In the genomic region with DNA sequence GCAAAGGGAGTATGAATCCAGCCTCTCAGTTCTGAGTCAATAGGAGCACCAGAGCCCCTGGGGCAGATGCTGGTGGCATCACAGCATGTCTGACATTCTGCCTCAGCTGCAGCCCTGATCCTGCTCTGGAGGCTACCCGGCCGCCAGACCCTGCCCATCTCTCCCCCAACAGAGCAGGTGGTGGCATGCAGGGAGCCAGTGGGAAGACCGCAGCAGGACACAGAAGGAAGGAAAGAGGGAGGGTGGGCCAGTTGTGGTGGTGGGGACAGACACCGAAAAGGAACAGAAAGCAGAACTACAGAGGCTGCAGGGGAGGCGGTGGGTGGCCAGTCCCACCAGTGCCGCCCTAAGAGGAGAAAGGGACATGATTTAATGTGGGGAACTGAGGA, we compare ENCODE assay signal across 23 cellular contexts. TPM values are rescaled to one million over a fixed set of nuclear protein-coding genes. Genes with fewer than 3 reads are reported as not detected.
DNase-seq lines count a peak whose midpoint lies in the region; ATAC-seq, FAIRE-seq and TF ChIP-seq lines count a peak whose summit lies in the region.
"Had no signal": no experiment of that assay in that cellular context is flagged by ENCODE, and none has a peak within 500 bp of the region (broad histone marks: within the 10 kb centered on the region; RNA-seq: fewer than 3 reads in every experiment).

No MANE protein-coding gene starts in this region.

- TF ChIP-seq EP300 in HepG2 (IDR thresholded peaks at IDR 0.05; ENCODE audit: low read depth in 2 of 2, low read length in 2 of 2) (no peak), HepG2 (CRISPR knock-in tag; IDR thresholded peaks at IDR 0.05; ENCODE audit: borderline replicate concordance) (no peak)

- no peak for DNase-seq in right lobe of liver
- DNase-seq in HepG2 (ENCODE audit: low spot score): no peak
- DNase-seq in NOMO-1 treated with dmso at 0.1 percent for 144 hours (lab: John Stamatoyannopoulos, UW; ENCODE audit: unreplicated experiment): peak; percentile 34
- peak; percentile 17 for DNase-seq in islet precursor cell
- no peak for DNase-seq in stimulated activated naive B cell treated with anti-CD40 and anti-IgM and Interleukin-4, amounts not matched to agents 10 μg/mL and 1 μg/mL and 100 μg/mL, for 72 hours
- DNase-seq in coronary artery (ENCODE audit: low spot score): no peak
- DNase-seq: activated CD4-positive, alpha-beta memory T cell treated with anti-CD3 and anti-CD28 coated beads for 36 hours; activated naive CD4-positive, alpha-beta T cell; aorta; CD4-positive, alpha-beta T cell; DMS153; effector memory CD8-positive, alpha-beta T cell; mammary epithelial cell; NCI-H1417; NCI-H524; OCI-M1; SHP77 treated with DMSO at 0.1 percent for 48 hours; T-helper 1 cell had no signal

- CTCF ChIA-PET in HepG2 (lab: Yijun Ruan, JAX; ENCODE audit: low intra/inter-chr PET ratio, low total read pairs): no interaction called here

- H3K36me3 ChIP-seq in right lobe of liver (peaks cover 0 to 10% (median 1%) of the 10 kb centered on the region in 4 donors), HepG2 (replicated peaks in 1 of 2; ENCODE audit: control insufficient read depth in 1 of 2, insufficient read depth in 2 of 2, low read length in 2 of 2) (no peaks in the 10 kb centered on the region)
- H3K36me3 ChIP-seq: prostate gland had no signal

- WGBS in right lobe of liver (ENCODE audit: insufficient coverage, low coverage, low lambda C conversion rate, missing lambda C conversion rate): 68% methylated on average over 6 of the region's 6 CpGs
- 71% methylated on average over 6 of the region's 6 CpGs for WGBS in HepG2 (ENCODE audit: low lambda C conversion rate)

- H3K79me2 ChIP-seq in HepG2 (ENCODE audit: insufficient read depth, low read length): no peaks in the 10 kb centered on the region

- H3K27me3 Mint-ChIP-seq in stimulated activated naive B cell treated with anti-CD40 and anti-IgM and Interleukin-4, amounts not matched to agents 10 μg/mL and 1 μg/mL and 100 μg/mL, for 72 hours: no peaks in the 10 kb centered on the region
- H3K27me3 Mint-ChIP-seq: activated CD4-positive, alpha-beta memory T cell treated with anti-CD3 and anti-CD28 coated beads for 36 hours; CD4-positive, alpha-beta T cell had no signal

- no peaks in the 10 kb centered on the region for H3K9me3 Mint-ChIP-seq in stimulated activated naive B cell treated with anti-CD40 and anti-IgM and Interleukin-4, amounts not matched to agents 10 μg/mL and 1 μg/mL and 100 μg/mL, for 72 hours
- H3K9me3 Mint-ChIP-seq: activated CD4-positive, alpha-beta memory T cell treated with anti-CD3 and anti-CD28 coated beads for 36 hours; CD4-positive, alpha-beta T cell; effector memory CD8-positive, alpha-beta T cell; nephron progenitor cell had no signal

- H4K20me1 ChIP-seq in HepG2 (ENCODE audit: insufficient read depth, low read length): no peaks in the 10 kb centered on the region

- TF ChIP-seq CTCF in right lobe of liver (IDR thresholded peaks at IDR 0.05) (no peak), HepG2 (CRISPR knock-in tag; IDR thresholded peaks at IDR 0.05) (no peak), coronary artery (IDR thresholded peaks at IDR 0.05) (no peak)

- peak overlapping the region; percentile 58 to 75 for H3K4me3 Mint-ChIP-seq in stimulated activated naive B cell treated with anti-CD40 and anti-IgM and Interleukin-4, amounts not matched to agents 10 μg/mL and 1 μg/mL and 100 μg/mL, for 72 hours
- H3K4me3 Mint-ChIP-seq: activated CD4-positive, alpha-beta memory T cell treated with anti-CD3 and anti-CD28 coated beads for 36 hours; CD4-positive, alpha-beta T cell; effector memory CD8-positive, alpha-beta T cell; nephron progenitor cell had no signal

- in situ Hi-C loops in HepG2 (cut with HindIII; ENCODE audit: extremely low pct_ligation_motif_present, low pct_unique_long_range_greater_than_20kb): no loop called here

- TF ChIP-seq POLR2A in right lobe of liver (IDR thresholded peaks at IDR 0.05) (no peak), HepG2 (IDR thresholded peaks at IDR 0.05; ENCODE audit: insufficient read depth in 1 of 2, low read depth in 2 of 2, low read length in 2 of 2) (no peak)

- intact Hi-C loops in right lobe of liver (cut with DNase I): no loop called here
- intact Hi-C loops in HepG2 (cut with micrococcal nuclease; ENCODE audit: unreplicated experiment): no loop called here

- POLR2A ChIA-PET in HepG2 (lab: Yijun Ruan, JAX): no interaction called here

- peaks cover 66 to 99% of the 10 kb centered on the region in 2 donors for H3K4me1 Mint-ChIP-seq in stimulated activated naive B cell treated with anti-CD40 and anti-IgM and Interleukin-4, amounts not matched to agents 10 μg/mL and 1 μg/mL and 100 μg/mL, for 72 hours

- no peaks in the 10 kb centered on the region for H3K9me3 ChIP-seq in right lobe of liver
- no peaks in the 10 kb centered on the region for H3K9me3 ChIP-seq in HepG2 (ENCODE audit: low read length)
- H3K9me3 ChIP-seq: prostate gland had no signal

- H2AFZ ChIP-seq in HepG2 (ENCODE audit: low read length): no peak overlapping the region

- peak overlapping the region in 1 of 3 donors; percentile 63 for H3K27ac ChIP-seq in right lobe of liver
- H3K27ac ChIP-seq in HepG2 (ENCODE audit: extremely low read length, insufficient read depth, low read length): no peak overlapping the region
- H3K27ac ChIP-seq in coronary artery: no peak overlapping the region
- H3K27ac ChIP-seq: KMS-11, prostate gland had no signal

- H3K9ac ChIP-seq in HepG2 (ENCODE audit: insufficient read depth, low read depth, low read length): no peak overlapping the region
- H3K9ac ChIP-seq: KMS-11 had no signal

- peaks cover 0 to 17% (median 4%) of the 10 kb centered on the region in 4 donors for H3K4me1 ChIP-seq in right lobe of liver
- H3K4me1 ChIP-seq in HepG2 (ENCODE audit: insufficient read depth, low read length): 0 out of 2 replicates have a peak, but pooled peaks cover 9% of the 10 kb centered on the region
- H3K4me1 ChIP-seq: prostate gland had no signal

- no peak overlapping the region for H3K4me2 ChIP-seq in HepG2 (ENCODE audit: low read depth, low read length)
- H3K4me2 ChIP-seq: KMS-11 had no signal

- ATAC-seq in right lobe of liver (peak in 3 of 4 donors; percentile 3 to 14 (median 11)), HepG2 (no peak; the same call in 2 of the 3 replicates), HG03378 (IDR thresholded peaks at IDR 0.05; ENCODE audit: unreplicated experiment) (no peak), GM19467 (IDR thresholded peaks at IDR 0.05; ENCODE audit: unreplicated experiment) (no peak)
- peak; percentile 67 to 73 for ATAC-seq in stimulated activated naive B cell treated with anti-CD40 and anti-IgM and Interleukin-4, amounts not matched to agents 10 μg/mL and 1 μg/mL and 100 μg/mL, for 72 hours (replicated peaks)
- ATAC-seq: effector memory CD8-positive, alpha-beta T cell had no signal

- H3K4me3 ChIP-seq in right lobe of liver (no peak overlapping the region), HepG2 (replicated peaks in 1 of 3; ENCODE audit: insufficient read depth in 1 of 3, low read depth in 2 of 3, low read length in 3 of 3) (no peak overlapping the region), coronary artery (no peak overlapping the region)
- H3K4me3 ChIP-seq: prostate gland had no signal

- TF ChIP-seq RAD21 in HepG2 (CRISPR knock-in tag; IDR thresholded peaks at IDR 0.05): no peak

- H3K27me3 ChIP-seq in right lobe of liver: no peaks in the 10 kb centered on the region
- H3K27me3 ChIP-seq in HepG2 (ENCODE audit: control insufficient read depth in 1 of 2, insufficient read depth in 2 of 2, low read length in 2 of 2): no peaks in the 10 kb centered on the region

- peaks cover 68 to 79% of the 10 kb centered on the region in 2 donors for H3K36me3 Mint-ChIP-seq in stimulated activated naive B cell treated with anti-CD40 and anti-IgM and Interleukin-4, amounts not matched to agents 10 μg/mL and 1 μg/mL and 100 μg/mL, for 72 hours
- H3K36me3 Mint-ChIP-seq: activated CD4-positive, alpha-beta memory T cell treated with anti-CD3 and anti-CD28 coated beads for 36 hours had no signal

- no TSS peak for BruUV-seq in HepG2 (replicated peaks; lab: Mats Ljungman, UMichigan)

- peak overlapping the region; percentile 92 for H3K27ac Mint-ChIP-seq in stimulated activated naive B cell treated with anti-CD40 and anti-IgM and Interleukin-4, amounts not matched to agents 10 μg/mL and 1 μg/mL and 100 μg/mL, for 72 hours
- H3K27ac Mint-ChIP-seq: activated CD4-positive, alpha-beta memory T cell treated with anti-CD3 and anti-CD28 coated beads for 36 hours; CD4-positive, alpha-beta T cell; effector memory CD8-positive, alpha-beta T cell; nephron progenitor cell had no signal

- FAIRE-seq in HepG2 (lab: Jason Lieb, UNC): no peak

RNA-seq across cellular contexts. Expression of a gene that starts 35.3 kb away (rescaled TPM):
- 10 to 100 TPM in 5 of 6 experiments, 1 to 10 TPM in 1; 9.9 to 47.7 (median 20.9) TPM for total RNA-seq in right lobe of liver
- not detected in 2 replicates for total RNA-seq in HepG2 (2016; rRNA removed; fragmentation: Illumina TruSeq; extraction: Trizol)
- total RNA-seq in HepG2 (2016; cell fraction: cytosol; rRNA removed; fragmentation: Illumina TruSeq; extraction: Trizol; ENCODE audit: low read depth): not detected in 2 replicates
- not detected in 2 replicates for total RNA-seq in HepG2 (2016; cell fraction: insoluble cytoplasmic fraction; rRNA removed; fragmentation: Illumina TruSeq; extraction: Trizol)
- not detected in 2 replicates for total RNA-seq in HepG2 (2016; cell fraction: membrane; rRNA removed; fragmentation: Illumina TruSeq; extraction: Trizol)
- total RNA-seq in HepG2 (2016; cell fraction: nucleus; rRNA removed; fragmentation: Illumina TruSeq; extraction: Trizol): not detected in 2 replicates
- not detected in 2 replicates for polyA plus RNA-seq in HepG2 (2011; rRNA removed)
- not detected in 2 replicates for polyA plus RNA-seq in HepG2 (2011; cell fraction: cytosol; rRNA removed)
- polyA plus RNA-seq in HepG2 (2011; cell fraction: nucleus; rRNA removed): 0.23 TPM in 1 of 2 replicates, not detected in the other
- not detected in 2 replicates for polyA plus RNA-seq in HepG2 (2012)
- polyA plus RNA-seq in HepG2 (2016; cell fraction: cytosol; fragmentation: Illumina TruSeq; extraction: Trizol; ENCODE audit: low read depth): not detected in 2 replicates
- not detected in 2 replicates for polyA plus RNA-seq in HepG2 (2016; cell fraction: insoluble cytoplasmic fraction; fragmentation: Illumina TruSeq; extraction: Trizol; ENCODE audit: low read depth)
- not detected in 2 replicates for polyA plus RNA-seq in HepG2 (2016; cell fraction: membrane; fragmentation: Illumina TruSeq; extraction: Trizol; ENCODE audit: low read depth)
- not detected in 2 replicates for polyA plus RNA-seq in HepG2 (2016; cell fraction: nucleus; fragmentation: Illumina TruSeq; extraction: Trizol; ENCODE audit: insufficient read depth, low read depth)
- polyA minus RNA-seq in HepG2 (2011; rRNA and poly(A)+ RNA removed; ENCODE audit: low replicate concordance): not detected in 2 replicates
- polyA minus RNA-seq in HepG2 (2011; cell fraction: cytosol; rRNA and poly(A)+ RNA removed): not detected in 2 replicates
- not detected in 2 replicates for polyA minus RNA-seq in HepG2 (2011; cell fraction: nucleus; rRNA and poly(A)+ RNA removed)
- total RNA-seq: activated CD4-positive, alpha-beta memory T cell treated with anti-CD3 and anti-CD28 coated beads for 36 hours; CD4-positive, alpha-beta T cell had no signal

Comparison
In these comparisons a context has a peak if more than half of its experiments do, and no peak if none do; other contexts are left out.
1. ATAC-seq: peak in right lobe of liver (3 of 4) and stimulated activated naive B cell treated with anti-CD40 and anti-IgM and Interleukin-4, amounts not matched to agents 10 μg/mL and 1 μg/mL and 100 μg/mL, for 72 hours (2 of 2); none in HepG2 (single experiment), HG03378 (single experiment) and GM19467 (single experiment).
2. RNA of a gene that starts 35.3 kb away (total RNA-seq): 9.9 to 47.7 TPM in right lobe of liver; not detected in HepG2; every median in the first group is over 4 times any median in the second.
3. DNase-seq: peak in NOMO-1 treated with dmso at 0.1 percent for 144 hours (single experiment) and islet precursor cell (single experiment); none in right lobe of liver (0 of 3), HepG2 (single experiment), stimulated activated naive B cell treated with anti-CD40 and anti-IgM and Interleukin-4, amounts not matched to agents 10 μg/mL and 1 μg/mL and 100 μg/mL, for 72 hours (single experiment) and coronary artery (single experiment).